ENCODE assay signal across 16 cellular contexts in genomic region chr12:51318057-51318806, GRCh38. TPM values are rescaled to one million over a fixed set of nuclear protein-coding genes. Genes with fewer than 3 reads are reported as not detected.
DNase-seq lines count a peak whose midpoint lies in the region; ATAC-seq and TF ChIP-seq lines count a peak whose summit lies in the region.
"Not testable (repeated sequence)": the region's sequence is repeated elsewhere in the genome, so short reads cannot be mapped to it uniquely, and the experiment has no call there.
"Had no signal": no experiment of that assay in that cellular context is flagged by ENCODE, and none has a peak within 500 bp of the region (broad histone marks: within the 10 kb centered on the region; RNA-seq: fewer than 3 reads in every experiment).

No MANE protein-coding gene starts in this region.

- not testable (repeated sequence) for H3K9me3 Mint-ChIP-seq in CD4-positive, CD25-positive, alpha-beta regulatory T cell; T-cell; activated CD8-positive, alpha-beta memory T cell treated with anti-CD3 and anti-CD28 coated beads, Interleukin-2, amount 10 ng/mL, durations not matched to agents 7 days and 5 days (ENCODE audit: low read depth); activated naive CD8-positive, alpha-beta T cell treated with anti-CD3 and anti-CD28 coated beads, Interleukin-2, amount 50 U/mL, for 24 hours; natural killer cell; stimulated activated naive CD8-positive, alpha-beta T cell treated with anti-CD3 and anti-CD28 coated beads, Interleukin-15, Interleukin-2, amounts not matched to agents 100 ng/mL and 50 ng/mL, for 24 hours

- H3K27ac ChIP-seq in CD4-positive, CD25-positive, alpha-beta regulatory T cell (ENCODE audit: insufficient read depth, low read length, poor library complexity, severe bottlenecking) = peak overlapping the region; percentile 95
- H3K27ac ChIP-seq in HL-60 (replicated peaks) = peak overlapping the region; percentile 69

- POLR2A ChIA-PET in T-cell (lab: Charles Lee) = interaction anchor here (0.5 to 2.1 kb wide), 7 partner anchors 9 to 257 kb away, joined by 3 to 6 read pairs (median 5); partner anchors contain the start of gene DAZAP2 (in 1 of the 2)

- not testable (repeated sequence) for TF ChIP-seq CTCF in HL-60 (IDR thresholded peaks at IDR 0.05; ENCODE audit: insufficient read depth, low read length); natural killer cell (IDR thresholded peaks at IDR 0.05)

- CTCF ChIA-PET in T-cell (lab: Charles Lee) = interaction anchor here (0.6 to 2.4 kb wide), 10 partner anchors 12 to 100 kb away, joined by 3 to 16 read pairs (median 3); partner anchors contain the start of gene POU6F1 (in 1 of the 2)
- CTCF ChIA-PET in activated CD8-positive, alpha-beta memory T cell treated with anti-CD3 and anti-CD28 coated beads, Interleukin-2, amount 10 ng/mL, durations not matched to agents 7 days and 5 days (lab: Charles Lee) = interaction anchor here (0.9 to 5.9 kb wide), 8 partner anchors 9 to 270 kb away, joined by 3 to 44 read pairs (median 4); partner anchors contain the start of genes LETMD1 and SMAGP

- H3K36me3 ChIP-seq in CD4-positive, CD25-positive, alpha-beta regulatory T cell (ENCODE audit: control insufficient read depth, insufficient read depth, low read length) = peaks cover 30% of the 10 kb centered on the region

- H3K27me3 Mint-ChIP-seq in CD4-positive, CD25-positive, alpha-beta regulatory T cell; T-cell; activated CD8-positive, alpha-beta memory T cell treated with anti-CD3 and anti-CD28 coated beads, Interleukin-2, amount 10 ng/mL, durations not matched to agents 7 days and 5 days; activated naive CD8-positive, alpha-beta T cell treated with anti-CD3 and anti-CD28 coated beads, Interleukin-2, amount 50 U/mL, for 24 hours; natural killer cell (ENCODE audit: low read depth in 2 of 2); stimulated activated naive CD8-positive, alpha-beta T cell treated with anti-CD3 and anti-CD28 coated beads, Interleukin-15, Interleukin-2, amounts not matched to agents 100 ng/mL and 50 ng/mL, for 24 hours: not testable (repeated sequence)

- H3K36me3 Mint-ChIP-seq in CD4-positive, CD25-positive, alpha-beta regulatory T cell = peaks cover 50% of the 10 kb centered on the region
- peaks cover 42% of the 10 kb centered on the region for H3K36me3 Mint-ChIP-seq in T-cell
- H3K36me3 Mint-ChIP-seq in activated CD8-positive, alpha-beta memory T cell treated with anti-CD3 and anti-CD28 coated beads, Interleukin-2, amount 10 ng/mL, durations not matched to agents 7 days and 5 days = peaks cover 63% of the 10 kb centered on the region
- peaks cover 32% of the 10 kb centered on the region for H3K36me3 Mint-ChIP-seq in activated naive CD8-positive, alpha-beta T cell treated with anti-CD3 and anti-CD28 coated beads, Interleukin-2, amount 50 U/mL, for 24 hours (ENCODE audit: low read depth)
- peaks cover 17% of the 10 kb centered on the region for H3K36me3 Mint-ChIP-seq in natural killer cell
- peaks cover 43% of the 10 kb centered on the region for H3K36me3 Mint-ChIP-seq in stimulated activated naive CD8-positive, alpha-beta T cell treated with anti-CD3 and anti-CD28 coated beads, Interleukin-15, Interleukin-2, amounts not matched to agents 100 ng/mL and 50 ng/mL, for 24 hours (ENCODE audit: low read depth)

- peak overlapping the region; percentile 99 for H3K4me3 ChIP-seq in CD4-positive, CD25-positive, alpha-beta regulatory T cell (ENCODE audit: low read depth, low read length)
- not testable (repeated sequence) for H3K4me3 ChIP-seq in HL-60 (replicated peaks; ENCODE audit: insufficient read depth, low read length)

- H3K4me1 Mint-ChIP-seq in CD4-positive, CD25-positive, alpha-beta regulatory T cell = peaks cover 15 to 88% (median 56%) of the 10 kb centered on the region in 4 donors
- H3K4me1 Mint-ChIP-seq in T-cell (peaks cover 77 to 86% (median 83%) of the 10 kb centered on the region in 3 donors), natural killer cell (peaks cover 78 to 81% of the 10 kb centered on the region in 2 donors)
- H3K4me1 Mint-ChIP-seq in activated CD8-positive, alpha-beta memory T cell treated with anti-CD3 and anti-CD28 coated beads, Interleukin-2, amount 10 ng/mL, durations not matched to agents 7 days and 5 days = peaks cover 64% of the 10 kb centered on the region
- H3K4me1 Mint-ChIP-seq in activated naive CD8-positive, alpha-beta T cell treated with anti-CD3 and anti-CD28 coated beads, Interleukin-2, amount 50 U/mL, for 24 hours = peaks cover 69% of the 10 kb centered on the region
- H3K4me1 Mint-ChIP-seq in stimulated activated naive CD8-positive, alpha-beta T cell treated with anti-CD3 and anti-CD28 coated beads, Interleukin-15, Interleukin-2, amounts not matched to agents 100 ng/mL and 50 ng/mL, for 24 hours (ENCODE audit: low read depth) = peaks cover 73% of the 10 kb centered on the region

- not testable (repeated sequence) for DNase-seq in CD4-positive, CD25-positive, alpha-beta regulatory T cell; HL-60 (ENCODE audit: low read depth in 1 of 2, low spot score in 1 of 2); activated CD8-positive, alpha-beta memory T cell treated with anti-CD3 and anti-CD28 coated beads, Interleukin-2, amount 10 ng/mL, durations not matched to agents 7 days and 5 days; activated naive CD8-positive, alpha-beta T cell treated with anti-CD3 and anti-CD28 coated beads, Interleukin-2, amount 50 U/mL, for 24 hours; natural killer cell
- peak in 2 of 34 experiments; percentile 12 to 23 for DNase-seq in T-cell

- H3K4me1 ChIP-seq in CD4-positive, CD25-positive, alpha-beta regulatory T cell (ENCODE audit: control insufficient read depth, insufficient read depth, low read length, poor library complexity, severe bottlenecking) = peaks cover 86% of the 10 kb centered on the region

- intact Hi-C loops in natural killer cell (cut with micrococcal nuclease) = not testable (repeated sequence)

- H3K4me3 Mint-ChIP-seq in CD4-positive, CD25-positive, alpha-beta regulatory T cell = peak overlapping the region; percentile 98 to 100 (median 99)
- H3K4me3 Mint-ChIP-seq in T-cell (peak overlapping the region; percentile 76 to 96 (median 79)), natural killer cell (peak overlapping the region; percentile 80)
- peak overlapping the region; percentile 52 for H3K4me3 Mint-ChIP-seq in activated CD8-positive, alpha-beta memory T cell treated with anti-CD3 and anti-CD28 coated beads, Interleukin-2, amount 10 ng/mL, durations not matched to agents 7 days and 5 days
- H3K4me3 Mint-ChIP-seq in activated naive CD8-positive, alpha-beta T cell treated with anti-CD3 and anti-CD28 coated beads, Interleukin-2, amount 50 U/mL, for 24 hours = not testable (repeated sequence)
- H3K4me3 Mint-ChIP-seq in stimulated activated naive CD8-positive, alpha-beta T cell treated with anti-CD3 and anti-CD28 coated beads, Interleukin-15, Interleukin-2, amounts not matched to agents 100 ng/mL and 50 ng/mL, for 24 hours = peak overlapping the region; percentile 15

- H3K9me3 ChIP-seq in CD4-positive, CD25-positive, alpha-beta regulatory T cell (ENCODE audit: control insufficient read depth in 2 of 2, low read length in 2 of 2) = not testable (repeated sequence)

- ATAC-seq in CD4-positive, CD25-positive, alpha-beta regulatory T cell (ENCODE audit: low read depth in 2 of 2); T-cell (replicated peaks in 1 of 4); activated CD8-positive, alpha-beta memory T cell treated with anti-CD3 and anti-CD28 coated beads, Interleukin-2, amount 10 ng/mL, durations not matched to agents 7 days and 5 days; activated naive CD8-positive, alpha-beta T cell treated with anti-CD3 and anti-CD28 coated beads, Interleukin-2, amount 50 U/mL, for 24 hours; natural killer cell: not testable (repeated sequence)
- peak; percentile 85 for ATAC-seq in esophagus mucosa

- H3K27me3 ChIP-seq in CD4-positive, CD25-positive, alpha-beta regulatory T cell (ENCODE audit: control insufficient read depth, insufficient read depth, low read length); HL-60 (ENCODE audit: insufficient read depth, poor library complexity, severe bottlenecking): not testable (repeated sequence)

- H3K27ac Mint-ChIP-seq in CD4-positive, CD25-positive, alpha-beta regulatory T cell = peak overlapping the region; percentile 88 to 100 (median 94)
- H3K27ac Mint-ChIP-seq in T-cell = peak overlapping the region; percentile 98
- peak overlapping the region; percentile 91 for H3K27ac Mint-ChIP-seq in activated CD8-positive, alpha-beta memory T cell treated with anti-CD3 and anti-CD28 coated beads, Interleukin-2, amount 10 ng/mL, durations not matched to agents 7 days and 5 days
- H3K27ac Mint-ChIP-seq in activated naive CD8-positive, alpha-beta T cell treated with anti-CD3 and anti-CD28 coated beads, Interleukin-2, amount 50 U/mL, for 24 hours = peak overlapping the region; percentile 74
- H3K27ac Mint-ChIP-seq in natural killer cell = peak overlapping the region; percentile 87 to 90
- peak overlapping the region; percentile 80 for H3K27ac Mint-ChIP-seq in stimulated activated naive CD8-positive, alpha-beta T cell treated with anti-CD3 and anti-CD28 coated beads, Interleukin-15, Interleukin-2, amounts not matched to agents 100 ng/mL and 50 ng/mL, for 24 hours

RNA-seq across cellular contexts. Expression of gene BIN2, which starts 5.7 kb away (rescaled TPM):
- total RNA-seq in CD4-positive, CD25-positive, alpha-beta regulatory T cell = 273 TPM
- polyA plus RNA-seq in CD4-positive, CD25-positive, alpha-beta regulatory T cell = 100 to 1,000 TPM; 204 to 255 (median 228) TPM
- 100 to 1,000 TPM; 196 to 240 (median 202) TPM for total RNA-seq in T-cell
- total RNA-seq in activated CD8-positive, alpha-beta memory T cell treated with anti-CD3 and anti-CD28 coated beads, Interleukin-2, amount 10 ng/mL, durations not matched to agents 7 days and 5 days = 100 to 1,000 TPM; 109 to 147 TPM
- total RNA-seq in esophagus mucosa = 1.5 TPM
- total RNA-seq in natural killer cell = 100 to 1,000 TPM; 443 to 495 (median 478) TPM
- total RNA-seq: bronchial epithelial cell, glomerular endothelial cell, LHCN-M2, RPMI7951 had no signal

RNA-seq across cellular contexts. Expression of gene CELA1, which starts 28.2 kb away (rescaled TPM):
- total RNA-seq in CD4-positive, CD25-positive, alpha-beta regulatory T cell = not detected
- 1 to 10 TPM in 3 of 4 donors, under 1 TPM in 1; 0.25 to 2.0 (median 1.4) TPM for polyA plus RNA-seq in CD4-positive, CD25-positive, alpha-beta regulatory T cell
- total RNA-seq in T-cell (1 to 10 TPM in 2 of 5 donors, under 1 TPM in 3; 0.47 to 3.5 (median 0.88) TPM), esophagus mucosa (not detected), natural killer cell (under 1 TPM in 2 of 3 donors, not detected in 1; 0.53 to 0.66 TPM)
- not detected for total RNA-seq in activated CD8-positive, alpha-beta memory T cell treated with anti-CD3 and anti-CD28 coated beads, Interleukin-2, amount 10 ng/mL, durations not matched to agents 7 days and 5 days
- total RNA-seq: bronchial epithelial cell, colonic mucosa, glomerular endothelial cell, LHCN-M2, lower leg skin, psoas muscle, RPMI7951, suprapubic skin had no signal
- polyA plus RNA-seq: psoas muscle had no signal

RNA-seq across cellular contexts. Expression of gene SMAGP, which starts 48.0 kb away (rescaled TPM):
- 3.4 TPM for total RNA-seq in CD4-positive, CD25-positive, alpha-beta regulatory T cell
- polyA plus RNA-seq in CD4-positive, CD25-positive, alpha-beta regulatory T cell = 10 to 100 TPM in 2 of 4 donors, 1 to 10 TPM in 2; 5.7 to 13.5 (median 8.7) TPM
- total RNA-seq in T-cell (1 to 10 TPM; 3.2 to 5.3 (median 3.6) TPM), esophagus mucosa (96.2 TPM), natural killer cell (10 to 100 TPM in 2 of 3 donors, 1 to 10 TPM in 1; 6.5 to 26.2 (median 19.0) TPM)
- 1 to 10 TPM; 1.4 to 3.4 TPM for total RNA-seq in activated CD8-positive, alpha-beta memory T cell treated with anti-CD3 and anti-CD28 coated beads, Interleukin-2, amount 10 ng/mL, durations not matched to agents 7 days and 5 days

Comparison
In these comparisons a context has a peak if more than half of its experiments do, and no peak if none do; other contexts are left out.
1. RNA of gene BIN2, which starts 5.7 kb away (total RNA-seq): 443 to 495 TPM in natural killer cell, 273 TPM in CD4-positive, CD25-positive, alpha-beta regulatory T cell (single experiment), 196 to 240 TPM in T-cell and 109 to 147 TPM in activated CD8-positive, alpha-beta memory T cell treated with anti-CD3 and anti-CD28 coated beads, Interleukin-2, amount 10 ng/mL, durations not matched to agents 7 days and 5 days; 1.5 TPM in esophagus mucosa (single experiment); every median in the first group is over 10 times any median in the second.
2. Peak in every context shown above with its lines, with median percentiles within 50 percentile points of each other: H3K27ac Mint-ChIP-seq.